17 cellular contexts compared by ENCODE assay signal in the genomic region with DNA sequence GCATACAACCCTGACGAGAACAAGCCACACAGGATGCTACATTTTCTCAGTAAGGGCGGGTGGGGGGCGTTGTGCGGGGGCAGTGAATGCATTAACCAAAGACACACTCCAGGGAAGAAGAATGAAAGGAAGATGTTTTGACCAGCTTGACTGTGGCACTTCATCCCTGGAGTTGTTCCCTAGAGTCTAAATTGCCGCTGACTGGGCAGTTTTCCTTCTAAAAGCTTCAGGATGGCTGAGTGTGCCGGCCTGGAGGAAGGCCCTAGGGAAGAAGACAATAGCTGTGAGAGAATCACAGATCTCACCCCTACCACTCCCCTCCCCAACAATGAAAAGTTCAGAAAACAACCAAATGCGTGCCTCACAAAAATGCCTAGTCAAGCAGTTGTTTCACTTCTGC.
"Had no signal": no experiment of that assay in that cellular context is flagged by ENCODE, and none has a peak within 500 bp of the region (broad histone marks: within the 10 kb centered on the region; RNA-seq: fewer than 3 reads in every experiment).

No MANE protein-coding gene starts in this region.

- H3K9me3 Mint-ChIP-seq: activated naive CD4-positive, alpha-beta T cell treated with anti-CD3 and anti-CD28 coated beads, Interleukin-2, amount 50 U/mL, for 72 hours; activated T-cell treated with anti-CD3 and anti-CD28 coated beads, Interleukin-2, amount 50 U/mL, for 72 hours; stimulated activated naive B cell treated with anti-CD40 and anti-IgM and Interleukin-4, amounts not matched to agents 10 μg/mL and 1 μg/mL and 100 μg/mL, for 72 hours; WTC11 had no signal

- ATAC-seq: activated naive CD4-positive, alpha-beta T cell treated with anti-CD3 and anti-CD28 coated beads, Interleukin-2, amount 50 U/mL, for 72 hours; activated T-cell treated with anti-CD3 and anti-CD28 coated beads, Interleukin-2, amount 50 U/mL, for 72 hours; body of pancreas; left lung; stimulated activated naive B cell treated with anti-CD40 and anti-IgM and Interleukin-4, amounts not matched to agents 10 μg/mL and 1 μg/mL and 100 μg/mL, for 72 hours; WTC11 had no signal

- H3K4me1 Mint-ChIP-seq: naive B cell; stimulated activated naive B cell treated with anti-CD40 and anti-IgM and Interleukin-4, amounts not matched to agents 10 μg/mL and 1 μg/mL and 100 μg/mL, for 72 hours had no signal

- H3K27ac Mint-ChIP-seq: activated naive CD4-positive, alpha-beta T cell treated with anti-CD3 and anti-CD28 coated beads, Interleukin-2, amount 50 U/mL, for 72 hours; activated T-cell treated with anti-CD3 and anti-CD28 coated beads, Interleukin-2, amount 50 U/mL, for 72 hours; naive B cell; stimulated activated naive B cell treated with anti-CD40 and anti-IgM and Interleukin-4, amounts not matched to agents 10 μg/mL and 1 μg/mL and 100 μg/mL, for 72 hours; WTC11 had no signal

- H3K4me3 Mint-ChIP-seq: activated T-cell treated with anti-CD3 and anti-CD28 coated beads, Interleukin-2, amount 50 U/mL, for 72 hours; naive B cell; stimulated activated naive B cell treated with anti-CD40 and anti-IgM and Interleukin-4, amounts not matched to agents 10 μg/mL and 1 μg/mL and 100 μg/mL, for 72 hours; WTC11 had no signal

- H3K36me3 Mint-ChIP-seq: activated naive CD4-positive, alpha-beta T cell treated with anti-CD3 and anti-CD28 coated beads, Interleukin-2, amount 50 U/mL, for 72 hours; naive B cell; stimulated activated naive B cell treated with anti-CD40 and anti-IgM and Interleukin-4, amounts not matched to agents 10 μg/mL and 1 μg/mL and 100 μg/mL, for 72 hours; WTC11 had no signal

- DNase-seq: activated CD4-positive, alpha-beta T cell treated with anti-CD3 and anti-CD28 coated beads for 4 hours; activated CD8-positive, alpha-beta memory T cell treated with anti-CD3 and anti-CD28 coated beads, Interleukin-2, amount 50 U/mL, for 48 hours; activated gamma-delta T cell; activated T-cell treated with anti-CD3 and anti-CD28 coated beads, Interleukin-2, amount 50 U/mL, for 72 hours; amniotic stem cell; body of pancreas; caudate nucleus; hippocampal formation; kidney; left lung; naive B cell; stimulated activated CD4-positive, alpha-beta T cell treated with anti-CD3 and anti-CD28 coated beads, Interleukin-2, amount 100 ng/mL, for 48 hours; stimulated activated naive B cell treated with anti-CD40 and anti-IgM and Interleukin-4, amounts not matched to agents 10 μg/mL and 1 μg/mL and 100 μg/mL, for 72 hours; tibial artery; uterus had no signal
